Comparison of ENCODE assay signal across 12 cellular contexts in genomic region chr10:88473989-88474883, GRCh38.
DNase-seq lines count a peak whose midpoint lies in the region; ATAC-seq and TF ChIP-seq lines count a peak whose summit lies in the region.
"Had no signal": no experiment of that assay in that cellular context is flagged by ENCODE, and none has a peak within 500 bp of the region (broad histone marks: within the 10 kb centered on the region; RNA-seq: fewer than 3 reads in every experiment).

No MANE protein-coding gene starts in this region.

- H3K27me3 ChIP-seq in heart right ventricle (no peaks in the 10 kb centered on the region), upper lobe of right lung (no peaks in the 10 kb centered on the region)

- TF ChIP-seq CTCF in heart right ventricle (IDR thresholded peaks at IDR 0.05) (no peak), upper lobe of right lung (IDR thresholded peaks at IDR 0.05) (no peak)

- intact Hi-C loops in heart right ventricle (cut with DNase I) (no loop called here), upper lobe of right lung (cut with DNase I) (no loop called here)

- H3K4me3 ChIP-seq in heart right ventricle (no peak overlapping the region), upper lobe of right lung (no peak overlapping the region)

- peak; percentile 7 for DNase-seq in NCI-H510A treated with DMSO at 0.1 percent for 48 hours (lab: John Stamatoyannopoulos, UW)
- no peak for DNase-seq in NCI-H510A (lab: John Stamatoyannopoulos, UW)
- DNase-seq in NCI-H69 (lab: John Stamatoyannopoulos, UW): peak; percentile 97
- no peak for DNase-seq in heart right ventricle
- peak; percentile 63 for DNase-seq in upper lobe of right lung
- DNase-seq in ureter (ENCODE audit: low spot score): no peak
- no peak for DNase-seq in AML-193 (lab: John Stamatoyannopoulos, UW)
- DNase-seq: activated T-cell treated with anti-CD3 and anti-CD28 coated beads, Interleukin-2, amount 50 U/mL, for 48 hours; caudate nucleus; IMR-90; OCI-M1 had no signal

- ATAC-seq in heart right ventricle (peak in 3 of 8 donors; percentile 32 to 48 (median 45)), upper lobe of right lung (peak; percentile 71), GM19351 (IDR thresholded peaks at IDR 0.05; ENCODE audit: unreplicated experiment) (no peak)

- 90 to 92% methylated on average over 2 of the region's 2 CpGs for WGBS in heart right ventricle, 2 donors

- H3K4me1 ChIP-seq in heart right ventricle: peaks cover 0 to 23% (median 11%) of the 10 kb centered on the region in 9 donors
- H3K4me1 ChIP-seq in upper lobe of right lung: no peaks in the 10 kb centered on the region

- H3K27ac ChIP-seq in heart right ventricle (peak overlapping the region in 6 of 10 donors; percentile 1 to 64 (median 38)), upper lobe of right lung (peak overlapping the region; percentile 39)

- H3K36me3 ChIP-seq in heart right ventricle (no peaks in the 10 kb centered on the region), upper lobe of right lung (no peaks in the 10 kb centered on the region)

- H3K9me3 ChIP-seq in heart right ventricle (no peaks in the 10 kb centered on the region), upper lobe of right lung (no peaks in the 10 kb centered on the region)

Comparison
In these comparisons a context has a peak if more than half of its experiments do, and no peak if none do; other contexts are left out.
1. DNase-seq: peak in NCI-H510A treated with DMSO at 0.1 percent for 48 hours (single experiment), NCI-H69 (single experiment) and upper lobe of right lung (single experiment); none in NCI-H510A (single experiment), heart right ventricle (0 of 2), ureter (single experiment) and AML-193 (0 of 2).